In the genomic region with DNA sequence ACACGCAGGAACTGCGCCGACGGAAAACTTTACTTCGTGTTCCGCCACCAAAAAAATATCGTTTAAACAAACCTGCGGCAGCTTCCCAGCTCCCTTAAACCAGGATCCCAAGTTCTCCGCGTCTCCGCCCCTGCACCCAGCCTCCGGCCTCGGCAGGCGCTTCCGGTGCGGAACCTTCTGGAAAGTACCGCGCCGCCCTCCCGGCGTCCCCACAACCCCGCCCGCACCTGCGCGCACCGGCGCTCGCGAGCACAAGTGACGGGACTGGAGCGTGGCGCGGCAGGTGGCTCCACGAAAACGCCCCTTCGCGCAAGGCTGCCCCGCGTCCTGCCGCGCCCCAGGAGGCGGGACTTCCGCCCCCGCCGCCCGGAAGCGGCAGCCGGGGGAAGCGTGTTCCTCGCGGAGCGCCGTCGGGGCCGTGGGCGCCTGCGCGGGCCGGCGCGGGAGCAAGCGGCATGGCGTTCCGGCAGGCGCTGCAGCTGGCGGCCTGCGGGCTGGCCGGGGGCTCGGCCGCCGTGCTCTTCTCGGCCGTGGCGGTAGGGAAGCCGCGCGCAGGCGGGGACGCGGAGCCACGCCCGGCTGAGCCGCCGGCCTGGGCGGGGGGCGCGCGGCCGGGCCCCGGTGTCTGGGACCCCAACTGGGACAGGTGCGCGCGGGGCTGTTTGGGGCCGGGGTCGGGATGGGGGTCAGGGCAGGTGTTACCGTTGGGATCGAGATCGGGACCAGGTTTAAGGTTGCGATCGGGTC, we compare ENCODE assay signal across 8 cellular contexts. TPM values are rescaled to one million over a fixed set of nuclear protein-coding genes. Genes with fewer than 3 reads are reported as not detected.
DNase-seq lines count a peak whose midpoint lies in the region; ATAC-seq and TF ChIP-seq lines count a peak whose summit lies in the region.

Gene PGAM5 (plus strand): TSS at position 421 of the 747 bp plus-strand sequence. CDS start 35 bp downstream, at position 456.

- no peaks in the 10 kb centered on the region for H3K9me3 ChIP-seq in adrenal gland (replicated peaks in 1 of 3)
- peaks cover 6% of the 10 kb centered on the region for H3K9me3 ChIP-seq in left ventricle myocardium inferior (replicated peaks)
- no peaks in the 10 kb centered on the region for H3K9me3 ChIP-seq in psoas muscle

- WGBS in adrenal gland, 4 donors = 0 to 2% (median 1%) methylated on average over 19 to 100 of the region's 100 CpGs
- WGBS in psoas muscle, 3 donors = 0 to 1% (median 1%) methylated on average over 66 to 100 of the region's 100 CpGs
- under 1% methylated on average over 100 of the region's 100 CpGs for WGBS in urinary bladder

- peak; percentile 18 for DNase-seq in NCI-H1436 treated with DMSO at 0.1 percent for 48 hours (lab: John Stamatoyannopoulos, UW)
- peak; percentile 74 to 86 (median 81) for DNase-seq in adrenal gland
- DNase-seq in left ventricle myocardium inferior = peak; percentile 80
- DNase-seq in psoas muscle = peak; percentile 85 to 92

- peak; percentile 52 to 63 for TF ChIP-seq POLR2A in adrenal gland (IDR thresholded peaks at IDR 0.05)

- H3K4me1 ChIP-seq in adrenal gland (replicated peaks in 1 of 2) (peaks cover 8 to 15% of the 10 kb centered on the region in 2 donors), left ventricle myocardium inferior (peaks cover 37% of the 10 kb centered on the region), psoas muscle (peaks cover 11% of the 10 kb centered on the region), urinary bladder (ENCODE audit: insufficient read depth) (no peaks in the 10 kb centered on the region)

- TF ChIP-seq CTCF in adrenal gland (IDR thresholded peaks at IDR 0.05) = peak in 1 of 6 experiments; percentile 3
- TF ChIP-seq CTCF in left ventricle myocardium inferior (IDR thresholded peaks at IDR 0.05; ENCODE audit: borderline replicate concordance) = no peak
- no peak for TF ChIP-seq CTCF in psoas muscle (IDR thresholded peaks at IDR 0.05)

- peak within 1 kb of the TSS; percentile 65 to 73 (median 68) for H3K4me3 ChIP-seq in adrenal gland
- H3K4me3 ChIP-seq in left ventricle myocardium inferior = peak within 1 kb of the TSS; percentile 92
- H3K4me3 ChIP-seq in psoas muscle = peak within 1 kb of the TSS; percentile 93
- peak within 1 kb of the TSS; percentile 100 for H3K4me3 ChIP-seq in urinary bladder (ENCODE audit: low read depth, low read length)

- H3K27ac ChIP-seq in adrenal gland = peak within 1 kb of the TSS in 4 of 5 donors; percentile 46 to 90 (median 74)
- peak within 1 kb of the TSS; percentile 92 for H3K27ac ChIP-seq in left ventricle myocardium inferior (replicated peaks)
- peak within 1 kb of the TSS; percentile 93 for H3K27ac ChIP-seq in psoas muscle
- H3K27ac ChIP-seq in urinary bladder (ENCODE audit: low read depth) = peak within 1 kb of the TSS; percentile 66

- intact Hi-C loops in T-helper 1 cell treated with Interleukin-12 subunit alpha and Interleukin-12 subunit beta and Interleukin-4 antibody, amounts not matched to agents 30 ng/mL and 1 ng/mL, for 36 hours (cut with micrococcal nuclease) = loop anchor here (1.0 to 2.0 kb wide), 9 partner anchors 23 to 522 kb away; partner anchors contain the start of genes ANKLE2, CHFR, POLE and PXMP2
- intact Hi-C loops in adrenal gland (cut with DNase I) (no loop called here), left ventricle myocardium inferior (cut with micrococcal nuclease) (no loop called here), psoas muscle (cut with DNase I) (no loop called here)

- H3K27me3 ChIP-seq in adrenal gland (no peaks in the 10 kb centered on the region), left ventricle myocardium inferior (ENCODE audit: low read depth) (no peaks in the 10 kb centered on the region), psoas muscle (ENCODE audit: insufficient read depth in 3 of 3, low read length in 2 of 3) (no peaks in the 10 kb centered on the region)

- H3K36me3 ChIP-seq in adrenal gland (replicated peaks in 1 of 2) = peaks cover 0 to 4% of the 10 kb centered on the region in 2 donors
- peaks cover 14% of the 10 kb centered on the region for H3K36me3 ChIP-seq in left ventricle myocardium inferior
- H3K36me3 ChIP-seq in psoas muscle (ENCODE audit: insufficient read depth in 1 of 2, low read depth in 1 of 2) = peaks cover 4 to 18% of the 10 kb centered on the region in 2 donors
- no peaks in the 10 kb centered on the region for H3K36me3 ChIP-seq in urinary bladder (ENCODE audit: insufficient read depth)

- peak; percentile 93 for ATAC-seq in GM18498 (IDR thresholded peaks at IDR 0.05; ENCODE audit: unreplicated experiment)
- ATAC-seq in HG02870 (IDR thresholded peaks at IDR 0.05; ENCODE audit: unreplicated experiment) = peak; percentile 79
- ATAC-seq in psoas muscle = peak; percentile 95 to 96 (median 96)

RNA-seq across cellular contexts. Expression of gene PGAM5, which starts in this region (rescaled TPM):
- 57.0 and 59.0 TPM in 2 replicates for total RNA-seq in T-helper 1 cell treated with Interleukin-12 subunit alpha and Interleukin-12 subunit beta and Interleukin-4 antibody, amounts not matched to agents 30 ng/mL and 1 ng/mL, for 36 hours
- total RNA-seq in adrenal gland (10 to 100 TPM; 23.8 to 53.6 (median 36.8) TPM), left ventricle myocardium inferior (27.3 TPM), psoas muscle (10 to 100 TPM; 35.1 to 62.0 (median 47.6) TPM), urinary bladder (12.3 TPM)
- polyA plus RNA-seq in adrenal gland (10 to 100 TPM; 12.7 to 29.9 (median 16.7) TPM), psoas muscle (10 to 100 TPM; 25.3 to 52.3 (median 44.6) TPM), urinary bladder (19.2 TPM)

Comparison
In these comparisons a context has a peak if more than half of its experiments do, and no peak if none do; other contexts are left out.
1. Peak in every context shown above with its lines: DNase-seq, ATAC-seq, H3K4me3 ChIP-seq and H3K27ac ChIP-seq.
2. DNase-seq: peak in every context shown above with its lines; median percentile 88 in psoas muscle; 81 in adrenal gland; 80 in left ventricle myocardium inferior; 18 in NCI-H1436 treated with DMSO at 0.1 percent for 48 hours.